ENCODE assay signal across 1 cellular context in genomic region chr4:56990109-56990508, GRCh38.
TF ChIP-seq lines count a peak whose summit lies in the region.

No MANE protein-coding gene starts in this region.

TF ChIP-seq in K562, 482 proteins besides CTCF, POLR2A, EP300 and RAD21 (continued from another document and continues in another):
- TF ChIP-seq ZBTB40 (IDR thresholded peaks at IDR 0.05), result peak; percentile 74
- no peak for TF ChIP-seq ZBTB40 (CRISPR knock-in tag; IDR thresholded peaks at IDR 0.05)
- peak; percentile 96 for TF ChIP-seq ATF3 (IDR thresholded peaks at IDR 0.05)
- no peak for TF ChIP-seq ATF3 (CRISPR knock-in tag; conservative IDR thresholded peaks at IDR 0.05)
- TF ChIP-seq SMAD4 (CRISPR knock-in tag; conservative IDR thresholded peaks at IDR 0.05), result peak; percentile 84
- no peak for TF ChIP-seq ZNF830 (CRISPR knock-in tag; IDR thresholded peaks at IDR 0.05)
- no peak for TF ChIP-seq DPF2 (IDR thresholded peaks at IDR 0.05)
- no peak for TF ChIP-seq CREB3 (tag; conservative IDR thresholded peaks at IDR 0.05; ENCODE audit: low read depth)
- TF ChIP-seq ZNF384 (IDR thresholded peaks at IDR 0.05; ENCODE audit: low read depth, low read length), result peak; percentile 55
- TF ChIP-seq ZNF785 (CRISPR knock-in tag; IDR thresholded peaks at IDR 0.05), result no peak
- TF ChIP-seq SREBF1 (IDR thresholded peaks at IDR 0.05; ENCODE audit: borderline replicate concordance, low read depth, low read length), result no peak
- TF ChIP-seq IRF9 (tag; IDR thresholded peaks at IDR 0.05), result peak; percentile 72; the same call in 1 of the 2 replicates
- peak; percentile 78 for TF ChIP-seq ZNF589 (CRISPR knock-in tag; IDR thresholded peaks at IDR 0.05; ENCODE audit: low read depth)
- no peak for TF ChIP-seq BRCA1 (IDR thresholded peaks at IDR 0.05)
- TF ChIP-seq BRCA1 (CRISPR knock-in tag; IDR thresholded peaks at IDR 0.05), result no peak
- TF ChIP-seq ZNF316 (IDR thresholded peaks at IDR 0.05), result no peak
- TF ChIP-seq ATF7 (IDR thresholded peaks at IDR 0.05), result peak; percentile 85
- TF ChIP-seq STAG1 (CRISPR knock-in tag; IDR thresholded peaks at IDR 0.05; ENCODE audit: borderline replicate concordance), result no peak
- peak; percentile 68 for TF ChIP-seq ZNF175 (CRISPR knock-in tag; IDR thresholded peaks at IDR 0.05; ENCODE audit: low read depth)
- TF ChIP-seq MBD1 (CRISPR knock-in tag; IDR thresholded peaks at IDR 0.05), result no peak
- peak; percentile 85; the same call in 1 of the 2 replicates for TF ChIP-seq ZNF584 (CRISPR knock-in tag; IDR thresholded peaks at IDR 0.05; ENCODE audit: low read depth)
- TF ChIP-seq AFF4 (CRISPR knock-in tag; IDR thresholded peaks at IDR 0.05), result no peak
- TF ChIP-seq ELK1 (CRISPR knock-in tag; IDR thresholded peaks at IDR 0.05), result no peak
- no peak for TF ChIP-seq YY1 (IDR thresholded peaks at IDR 0.05; ENCODE audit: borderline replicate concordance in 1 of 3, control insufficient read depth in 1 of 3, extremely low read depth in 1 of 3, insufficient read depth in 3 of 3, insufficient read length in 1 of 3, insufficient replicate concordance in 2 of 3, low read depth in 1 of 3, low read length in 2 of 3)
- TF ChIP-seq PCBP2 (IDR thresholded peaks at IDR 0.05; ENCODE audit: low read depth, low read length, poor library complexity, severe bottlenecking), result no peak
- peak; percentile 12; the same call in 1 of the 2 replicates for TF ChIP-seq GABPA (tag; conservative IDR thresholded peaks at IDR 0.05; ENCODE audit: low read depth)
- TF ChIP-seq ZNF217 (CRISPR knock-in tag; IDR thresholded peaks at IDR 0.05), result no peak
- no peak for TF ChIP-seq HES1 (IDR thresholded peaks at IDR 0.05; ENCODE audit: low read depth)
- no peak for TF ChIP-seq CHCHD3 (CRISPR knock-in tag; IDR thresholded peaks at IDR 0.05)
- peak; percentile 50 for TF ChIP-seq MYC (IDR thresholded peaks at IDR 0.05; ENCODE audit: low read depth, low read length)
- no peak for TF ChIP-seq MYC (CRISPR knock-in tag; IDR thresholded peaks at IDR 0.05; ENCODE audit: borderline replicate concordance, low read depth)
- peak; percentile 76 for TF ChIP-seq FOSL1 (tag; conservative IDR thresholded peaks at IDR 0.05)
- TF ChIP-seq MCM5 (IDR thresholded peaks at IDR 0.05; ENCODE audit: low read depth), result no peak
- TF ChIP-seq L3MBTL2 (IDR thresholded peaks at IDR 0.05), result peak; percentile 67
- no peak for TF ChIP-seq E4F1 (CRISPR knock-in tag; IDR thresholded peaks at IDR 0.05; ENCODE audit: borderline replicate concordance)
- no peak for TF ChIP-seq ZC3H8 (IDR thresholded peaks at IDR 0.05)
- no peak for TF ChIP-seq NUFIP1 (IDR thresholded peaks at IDR 0.05; ENCODE audit: partially characterized antibody)
- no peak for TF ChIP-seq ZNF140 (CRISPR knock-in tag; IDR thresholded peaks at IDR 0.05)
- TF ChIP-seq JUN (IDR thresholded peaks at IDR 0.05; ENCODE audit: borderline replicate concordance, low read depth, low read length), result peak; percentile 59; the same call in 1 of the 2 replicates
- TF ChIP-seq JUN (CRISPR knock-in tag; IDR thresholded peaks at IDR 0.05; ENCODE audit: borderline replicate concordance), result no peak
- TF ChIP-seq U2AF1 (optimal IDR thresholded peaks at IDR 0.05; ENCODE audit: low read depth, low read length), result no peak
